ENCODE assay signal across 9 cellular contexts in genomic region chr18:13222371-13223281, GRCh38. TPM values are rescaled to one million over a fixed set of nuclear protein-coding genes. Genes with fewer than 3 reads are reported as not detected.
DNase-seq lines count a peak whose midpoint lies in the region; ATAC-seq and TF ChIP-seq lines count a peak whose summit lies in the region.
"Had no signal": no experiment of that assay in that cellular context is flagged by ENCODE, and none has a peak within 500 bp of the region (broad histone marks: within the 10 kb centered on the region; RNA-seq: fewer than 3 reads in every experiment).

No MANE protein-coding gene starts in this region.

- H3K4me3 ChIP-seq in endodermal cell (ENCODE audit: low read length) (no peak overlapping the region), neural cell (ENCODE audit: low read length) (no peak overlapping the region)

- H3F3A ChIP-seq in neural cell (ENCODE audit: insufficient read depth, low read length, poor library complexity, severe bottlenecking): no peaks in the 10 kb centered on the region

- H3K4me1 ChIP-seq in endodermal cell (ENCODE audit: control insufficient read depth, insufficient read depth, low read length): peaks cover 6% of the 10 kb centered on the region

- no peaks in the 10 kb centered on the region for H3K9me3 Mint-ChIP-seq in endodermal cell
- no peaks in the 10 kb centered on the region for H3K9me3 Mint-ChIP-seq in stimulated activated memory B cell treated with anti-CD40 and anti-IgM and Interleukin-4, amounts not matched to agents 10 μg/mL and 1 μg/mL and 100 μg/mL, for 72 hours
- H3K9me3 Mint-ChIP-seq: activated B cell treated with CpG ODN at 0.5 μM for 24 hours had no signal

- H3K4me2 ChIP-seq in neural cell (ENCODE audit: low read length): no peak overlapping the region

- H3K27me3 ChIP-seq in endodermal cell (ENCODE audit: control insufficient read depth, insufficient read depth, low read length, poor library complexity, severe bottlenecking): peaks cover 19% of the 10 kb centered on the region
- H3K27me3 ChIP-seq in neural cell (ENCODE audit: insufficient read depth, low read depth, low read length): peaks cover 21% of the 10 kb centered on the region

- H3K27me3 Mint-ChIP-seq in endodermal cell (ENCODE audit: insufficient read depth): peaks cover 14% of the 10 kb centered on the region
- peaks cover 56% of the 10 kb centered on the region for H3K27me3 Mint-ChIP-seq in stimulated activated memory B cell treated with anti-CD40 and anti-IgM and Interleukin-4, amounts not matched to agents 10 μg/mL and 1 μg/mL and 100 μg/mL, for 72 hours

- TF ChIP-seq CTCF in endodermal cell (conservative IDR thresholded peaks at IDR 0.05) (no peak), neural cell (IDR thresholded peaks at IDR 0.05; ENCODE audit: poor library complexity, severe bottlenecking) (no peak)

- H3K4me3 Mint-ChIP-seq in endodermal cell: no peak overlapping the region
- H3K4me3 Mint-ChIP-seq in stimulated activated memory B cell treated with anti-CD40 and anti-IgM and Interleukin-4, amounts not matched to agents 10 μg/mL and 1 μg/mL and 100 μg/mL, for 72 hours: no peak overlapping the region
- H3K4me3 Mint-ChIP-seq: activated B cell treated with CpG ODN at 0.5 μM for 24 hours had no signal

- 60 to 88% methylated on average over 16 to 18 of the region's 19 CpGs for WGBS in endodermal cell (ENCODE audit: insufficient coverage in 1 of 2, insufficient read length in 1 of 2), 2 experiments

- H2AFZ ChIP-seq in neural cell (ENCODE audit: low read depth, low read length): no peak overlapping the region

- no peak for TF ChIP-seq RAD21 in neural cell (conservative IDR thresholded peaks at IDR 0.05)

- ATAC-seq in HG02938 (IDR thresholded peaks at IDR 0.05; ENCODE audit: unreplicated experiment): no peak
- ATAC-seq in stimulated activated memory B cell treated with anti-CD40 and anti-IgM and Interleukin-4, amounts not matched to agents 10 μg/mL and 1 μg/mL and 100 μg/mL, for 72 hours: no peak

- no peak overlapping the region for H3K27ac Mint-ChIP-seq in endodermal cell
- no peak overlapping the region for H3K27ac Mint-ChIP-seq in stimulated activated memory B cell treated with anti-CD40 and anti-IgM and Interleukin-4, amounts not matched to agents 10 μg/mL and 1 μg/mL and 100 μg/mL, for 72 hours
- H3K27ac Mint-ChIP-seq: activated B cell treated with CpG ODN at 0.5 μM for 24 hours had no signal

- H3K36me3 Mint-ChIP-seq in endodermal cell (ENCODE audit: low read depth): no peaks in the 10 kb centered on the region
- no peaks in the 10 kb centered on the region for H3K36me3 Mint-ChIP-seq in stimulated activated memory B cell treated with anti-CD40 and anti-IgM and Interleukin-4, amounts not matched to agents 10 μg/mL and 1 μg/mL and 100 μg/mL, for 72 hours

- H3K36me3 ChIP-seq in endodermal cell (ENCODE audit: control insufficient read depth, insufficient read depth, low read length) (no peaks in the 10 kb centered on the region), neural cell (ENCODE audit: insufficient read depth, low read length) (no peaks in the 10 kb centered on the region)

- no peaks in the 10 kb centered on the region for H3K9me2 ChIP-seq in neural cell (ENCODE audit: insufficient read depth, low read length)

- H3K4me1 Mint-ChIP-seq in endodermal cell: peaks cover 32% of the 10 kb centered on the region
- no peaks in the 10 kb centered on the region for H3K4me1 Mint-ChIP-seq in stimulated activated memory B cell treated with anti-CD40 and anti-IgM and Interleukin-4, amounts not matched to agents 10 μg/mL and 1 μg/mL and 100 μg/mL, for 72 hours

- H3K27ac ChIP-seq in endodermal cell (ENCODE audit: low read depth, low read length) (peak overlapping the region; percentile 96), neural cell (ENCODE audit: low read length) (no peak overlapping the region)

- no peak overlapping the region for H3K9ac ChIP-seq in endodermal cell (ENCODE audit: extremely low read depth, low read length, poor library complexity, severe bottlenecking)
- no peak overlapping the region for H3K9ac ChIP-seq in neural cell (ENCODE audit: low read length)

- H4K20me1 ChIP-seq in neural cell (ENCODE audit: insufficient read depth): no peaks in the 10 kb centered on the region

- DNase-seq in CD1c-positive myeloid dendritic cell (ENCODE audit: extremely low spot score): peak; percentile 81
- DNase-seq in NCI-H2171 treated with DMSO at 0.1 percent for 48 hours (lab: John Stamatoyannopoulos, UW): peak; percentile 74
- DNase-seq in endodermal cell: no peak
- DNase-seq in germinal center (ENCODE audit: low spot score): no peak
- no peak for DNase-seq in HK-2 (ENCODE audit: unreplicated experiment)
- DNase-seq: activated B cell treated with CpG ODN at 0.5 μM for 24 hours had no signal

- H3K79me2 ChIP-seq in neural cell (replicated peaks; ENCODE audit: insufficient read depth, low read length): no peaks in the 10 kb centered on the region

- TF ChIP-seq EP300 in neural cell (conservative IDR thresholded peaks at IDR 0.05; ENCODE audit: poor library complexity, severe bottlenecking): peak; percentile 30

- H3K9me3 ChIP-seq in endodermal cell (ENCODE audit: control insufficient read depth, low read length) (no peaks in the 10 kb centered on the region), neural cell (ENCODE audit: low read length) (no peaks in the 10 kb centered on the region)

TF ChIP-seq in neural cell, 6 proteins besides CTCF, POLR2A, EP300 and RAD21:
- TF ChIP-seq POLR2AphosphoS5 (IDR thresholded peaks at IDR 0.05) (peak; percentile 69), REST (IDR thresholded peaks at IDR 0.05; ENCODE audit: borderline replicate concordance) (no peak)

RNA-seq across cellular contexts. Expression of gene LDLRAD4, which starts 4.1 kb away (rescaled TPM):
- total RNA-seq in endodermal cell: 10 to 100 TPM; 14.9 to 15.1 TPM
- polyA plus RNA-seq in endodermal cell (2013, experiment 1 of 2): 22.2 TPM
- 26.3 TPM for polyA plus RNA-seq in endodermal cell (2013, experiment 2 of 2)
- 1.9 and 3.7 TPM in 2 replicates for polyA plus RNA-seq in neural cell
- 11.2 and 12.0 TPM in 2 replicates for polyA minus RNA-seq in neural cell

Comparison
In these comparisons a context has a peak if more than half of its experiments do, and no peak if none do; other contexts are left out.
1. DNase-seq: peak in CD1c-positive myeloid dendritic cell (single experiment) and NCI-H2171 treated with DMSO at 0.1 percent for 48 hours (single experiment); none in endodermal cell (single experiment), germinal center (single experiment) and HK-2 (single experiment).